In genomic region chr1:237205400-237206064, GRCh38 we compare ENCODE assay signal across 1 cellular context.
A peak's percentile ranks its signal among the peaks of the same experiment; 100 is the strongest.
TF ChIP-seq lines count a peak whose summit lies in the region.

No MANE protein-coding gene starts in this region.

TF ChIP-seq in K562, 482 proteins besides CTCF, POLR2A, EP300 and RAD21:
- TF ChIP-seq CEBPB (tag; IDR thresholded peaks at IDR 0.05) (peak; percentile 66), ZNF551 (CRISPR knock-in tag; IDR thresholded peaks at IDR 0.05) (no peak)
